ENCODE assay signal across 8 cellular contexts in the genomic region with DNA sequence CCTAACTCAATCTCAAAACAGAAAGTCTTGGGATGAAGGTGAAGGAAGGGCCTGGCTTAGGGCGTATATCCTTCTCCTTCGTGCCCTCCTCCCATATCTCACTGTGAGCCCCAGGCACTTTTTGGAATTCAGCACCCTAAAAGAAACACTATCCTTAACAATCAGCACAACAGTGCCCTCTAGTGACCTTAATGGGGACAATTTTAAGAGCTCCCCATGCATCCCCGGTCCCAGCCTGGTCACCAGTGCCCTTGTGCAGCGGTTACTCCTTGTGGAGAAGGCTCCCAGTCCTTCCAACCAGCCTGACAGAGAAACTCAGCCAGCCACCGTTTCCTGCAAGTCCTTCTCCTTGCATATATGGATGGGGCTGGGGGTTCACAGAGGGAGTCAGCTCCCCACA. TPM values are rescaled to one million over a fixed set of nuclear protein-coding genes. Genes with fewer than 3 reads are reported as not detected.
DNase-seq lines count a peak whose midpoint lies in the region; ATAC-seq and TF ChIP-seq lines count a peak whose summit lies in the region.

No MANE protein-coding gene starts in this region.

- H3K9me3 ChIP-seq in hepatocyte (ENCODE audit: low read depth) (no peaks in the 10 kb centered on the region), transverse colon (no peaks in the 10 kb centered on the region)

- H3K27me3 ChIP-seq in hepatocyte (peaks cover 24% of the 10 kb centered on the region), transverse colon (peaks cover 6% of the 10 kb centered on the region)

- no peaks in the 10 kb centered on the region for H3K79me2 ChIP-seq in hepatocyte

- H3K4me1 ChIP-seq in hepatocyte (ENCODE audit: insufficient read depth): no peaks in the 10 kb centered on the region
- peaks cover 0 to 3% (median 0%) of the 10 kb centered on the region in 4 donors for H3K4me1 ChIP-seq in transverse colon

- no peaks in the 10 kb centered on the region for H3K36me3 ChIP-seq in hepatocyte (replicated peaks; ENCODE audit: insufficient read depth, low read depth)
- H3K36me3 ChIP-seq in transverse colon: no peaks in the 10 kb centered on the region

- intact Hi-C loops in transverse colon (cut with DNase I; ENCODE audit: low total_unique reads): no loop called here

- no peaks in the 10 kb centered on the region for H4K20me1 ChIP-seq in hepatocyte (ENCODE audit: insufficient read depth, poor library complexity, severe bottlenecking)

- in situ Hi-C loops in transverse colon (cut with MboI; ENCODE audit: low pct_ligation_motif_present in 1 of 4, low pct_unique_long_range_greater_than_20kb in 1 of 4, low sequenced_read_pairs in 3 of 4): no loop called here

- no peak for TF ChIP-seq EP300 in transverse colon (IDR thresholded peaks at IDR 0.05; ENCODE audit: low read depth)

- no peak for DNase-seq in AG09309 (ENCODE audit: low read depth)
- peak; percentile 47 for DNase-seq in GM10266 (ENCODE audit: extremely low spot score)
- DNase-seq in NCI-H1694 (lab: John Stamatoyannopoulos, UW): peak; percentile 12
- peak; percentile 44 to 50 for DNase-seq in activated T-cell treated with anti-CD3 and anti-CD28 coated beads, Interleukin-2, amount 50 U/mL, for 48 hours
- DNase-seq in hepatocyte (ENCODE audit: low spot score): peak; percentile 57
- peak; percentile 10 for DNase-seq in transverse colon
- no peak for DNase-seq in NCI-H2029 (lab: John Stamatoyannopoulos, UW)

- TF ChIP-seq CTCF in AG09309 (IDR thresholded peaks at IDR 0.05; ENCODE audit: control insufficient read depth, insufficient read depth, low read depth, low read length, missing control alignments) (peak; percentile 58), GM10266 (IDR thresholded peaks at IDR 0.05; ENCODE audit: control insufficient read depth, insufficient read depth, low read depth, missing control alignments) (peak; percentile 39), hepatocyte (IDR thresholded peaks at IDR 0.05; ENCODE audit: poor library complexity) (peak; percentile 46), transverse colon (IDR thresholded peaks at IDR 0.05) (peak in 4 of 5 experiments; percentile 18 to 37 (median 29))

- H3K4me3 ChIP-seq in AG09309 (ENCODE audit: control insufficient read depth, low read depth, low read length) (no peak overlapping the region), hepatocyte (no peak overlapping the region), transverse colon (no peak overlapping the region)

- TF ChIP-seq POLR2A in transverse colon (IDR thresholded peaks at IDR 0.05): no peak

- WGBS in hepatocyte (ENCODE audit: low lambda C conversion rate, missing lambda C conversion rate): 36% methylated on average over 5 of the region's 5 CpGs
- WGBS in transverse colon (ENCODE audit: low coverage in 1 of 2), 2 donors: 24% methylated on average over 5 of the region's 5 CpGs; no CpG with 5 or more reads in 1 of the 2 donors

- ATAC-seq in HG02571 (IDR thresholded peaks at IDR 0.05; ENCODE audit: unreplicated experiment): peak; percentile 48

- no peak overlapping the region for H3K27ac ChIP-seq in hepatocyte
- H3K27ac ChIP-seq in transverse colon: no peak overlapping the region

- no peak overlapping the region for H3K4me2 ChIP-seq in hepatocyte

- H3K9me2 ChIP-seq in hepatocyte (replicated peaks; ENCODE audit: insufficient read depth): no peaks in the 10 kb centered on the region

- no peak overlapping the region for H2AFZ ChIP-seq in hepatocyte

RNA-seq across cellular contexts. Expression of gene PAK3, which starts 4.2 kb away (rescaled TPM):
- total RNA-seq in hepatocyte: 1.2 and 2.4 TPM in 2 replicates
- polyA plus RNA-seq in hepatocyte: 2.9 and 4.1 TPM in 2 replicates
- under 1 TPM; 0.27 to 0.80 (median 0.77) TPM for total RNA-seq in transverse colon

Comparison
In these comparisons a context has a peak if more than half of its experiments do, and no peak if none do; other contexts are left out.
1. DNase-seq: peak in GM10266 (single experiment), NCI-H1694 (single experiment), activated T-cell treated with anti-CD3 and anti-CD28 coated beads, Interleukin-2, amount 50 U/mL, for 48 hours (2 of 2), hepatocyte (single experiment) and transverse colon (single experiment); none in AG09309 (single experiment) and NCI-H2029 (single experiment).
2. Peak in every context shown above with its lines, with median percentiles within 50 percentile points of each other: CTCF ChIP-seq.